In genomic region chr10:61439058-61439607, GRCh38 we compare ENCODE assay signal across 18 cellular contexts. TPM values are rescaled to one million over a fixed set of nuclear protein-coding genes. Genes with fewer than 3 reads are reported as not detected.
DNase-seq lines count a peak whose midpoint lies in the region; ATAC-seq and TF ChIP-seq lines count a peak whose summit lies in the region.
"Had no signal": no experiment of that assay in that cellular context is flagged by ENCODE, and none has a peak within 500 bp of the region (broad histone marks: within the 10 kb centered on the region; RNA-seq: fewer than 3 reads in every experiment).

No MANE protein-coding gene starts in this region.

- no peaks in the 10 kb centered on the region for H3K27me3 ChIP-seq in ACC112 (ENCODE audit: insufficient read depth, low read length)
- H3K27me3 ChIP-seq: SJSA1 had no signal

- H3K27ac ChIP-seq in ACC112 (ENCODE audit: low read depth, low read length), result peak overlapping the region; percentile 5; the same call in 1 of the 2 replicates
- peak overlapping the region; percentile 37 for H3K27ac ChIP-seq in VCaP
- H3K27ac ChIP-seq: SJSA1 had no signal

- H3K4me1 ChIP-seq in ACC112 (ENCODE audit: control insufficient read depth, insufficient read depth, low read length, unreplicated experiment), result peaks cover 12% of the 10 kb centered on the region

- CTCF ChIA-PET in activated CD4-positive, alpha-beta memory T cell treated with anti-CD3 and anti-CD28 coated beads, Interleukin-2, amount 10 ng/mL, durations not matched to agents 7 days and 5 days (lab: Charles Lee), result no interaction called here

- H3K9me3 Mint-ChIP-seq in nephron, result no peaks in the 10 kb centered on the region
- no peaks in the 10 kb centered on the region for H3K9me3 Mint-ChIP-seq in activated CD4-positive, alpha-beta memory T cell treated with anti-CD3 and anti-CD28 coated beads, Interleukin-2, amount 10 ng/mL, durations not matched to agents 7 days and 5 days
- H3K9me3 Mint-ChIP-seq: CD4-positive, CD25-positive, alpha-beta regulatory T cell had no signal

- no peaks in the 10 kb centered on the region for H3K36me3 ChIP-seq in ACC112 (ENCODE audit: insufficient read depth, low read length)
- H3K36me3 ChIP-seq: SJSA1 had no signal

- no peak overlapping the region for H3K4me3 ChIP-seq in ACC112 (ENCODE audit: low read depth, low read length)
- H3K4me3 ChIP-seq: SJSA1 had no signal

- H3K36me3 Mint-ChIP-seq in nephron (ENCODE audit: low read depth), result no peaks in the 10 kb centered on the region
- H3K36me3 Mint-ChIP-seq in activated CD4-positive, alpha-beta memory T cell treated with anti-CD3 and anti-CD28 coated beads, Interleukin-2, amount 10 ng/mL, durations not matched to agents 7 days and 5 days (ENCODE audit: low read depth), result no peaks in the 10 kb centered on the region
- H3K36me3 Mint-ChIP-seq: CD4-positive, CD25-positive, alpha-beta regulatory T cell had no signal

- no peak for TF ChIP-seq CTCF in VCaP (conservative IDR thresholded peaks at IDR 0.05)
- TF ChIP-seq CTCF in nephron (IDR thresholded peaks at IDR 0.05; ENCODE audit: unreplicated experiment in 3 of 3), result no peak

- H3K4me3 Mint-ChIP-seq in nephron, result no peak overlapping the region
- no peak overlapping the region for H3K4me3 Mint-ChIP-seq in activated CD4-positive, alpha-beta memory T cell treated with anti-CD3 and anti-CD28 coated beads, Interleukin-2, amount 10 ng/mL, durations not matched to agents 7 days and 5 days
- H3K4me3 Mint-ChIP-seq: CD4-positive, CD25-positive, alpha-beta regulatory T cell had no signal

- no peaks in the 10 kb centered on the region for H3K79me2 ChIP-seq in ACC112 (ENCODE audit: control insufficient read depth, insufficient read depth, low read length, unreplicated experiment)

- H3K27me3 Mint-ChIP-seq in nephron (ENCODE audit: low read depth), result no peaks in the 10 kb centered on the region
- H3K27me3 Mint-ChIP-seq in activated CD4-positive, alpha-beta memory T cell treated with anti-CD3 and anti-CD28 coated beads, Interleukin-2, amount 10 ng/mL, durations not matched to agents 7 days and 5 days, result no peaks in the 10 kb centered on the region

- POLR2A ChIA-PET in activated CD4-positive, alpha-beta memory T cell treated with anti-CD3 and anti-CD28 coated beads, Interleukin-2, amount 10 ng/mL, durations not matched to agents 7 days and 5 days (lab: Charles Lee), result no interaction called here

- ATAC-seq in GM18909 (IDR thresholded peaks at IDR 0.05; ENCODE audit: poor library complexity, unreplicated experiment), result no peak
- ATAC-seq: HCT116 had no signal

- H3K4me1 Mint-ChIP-seq in nephron, result no peaks in the 10 kb centered on the region
- peaks cover 10% of the 10 kb centered on the region for H3K4me1 Mint-ChIP-seq in activated CD4-positive, alpha-beta memory T cell treated with anti-CD3 and anti-CD28 coated beads, Interleukin-2, amount 10 ng/mL, durations not matched to agents 7 days and 5 days

- peak; percentile 4 for DNase-seq in KBM-7
- no peak for DNase-seq in activated CD4-positive, alpha-beta memory T cell treated with anti-CD3 and anti-CD28 coated beads, Interleukin-2, amount 10 ng/mL, durations not matched to agents 7 days and 5 days
- no peak for DNase-seq in SHP77 (lab: John Stamatoyannopoulos, UW)
- DNase-seq: NCI-H1105, NCI-H146, NCI-H2029, NCI-H345, NCI-H524, NCI-H774 had no signal

- in situ Hi-C loops in KBM-7 (cut with MboI; ENCODE audit: low pct_unique_long_range_greater_than_20kb, low sequenced_read_pairs), result no loop called here

- H3K27ac Mint-ChIP-seq in nephron, result peak overlapping the region; percentile 3 to 42 (median 24)
- H3K27ac Mint-ChIP-seq in activated CD4-positive, alpha-beta memory T cell treated with anti-CD3 and anti-CD28 coated beads, Interleukin-2, amount 10 ng/mL, durations not matched to agents 7 days and 5 days, result no peak overlapping the region
- H3K27ac Mint-ChIP-seq: CD4-positive, CD25-positive, alpha-beta regulatory T cell had no signal

- H2AFZ ChIP-seq in ACC112 (ENCODE audit: low read length, unreplicated experiment), result no peak overlapping the region

RNA-seq across cellular contexts. Expression of gene TMEM26, which starts 14.0 kb away (rescaled TPM):
- total RNA-seq in activated CD4-positive, alpha-beta memory T cell treated with anti-CD3 and anti-CD28 coated beads, Interleukin-2, amount 10 ng/mL, durations not matched to agents 7 days and 5 days, result not detected
- total RNA-seq: A673; CD4-positive, CD25-positive, alpha-beta regulatory T cell; SJSA1; T-helper 1 cell treated with Interleukin-12 subunit alpha and Interleukin-12 subunit beta and Interleukin-4 antibody, amounts not matched to agents 30 ng/mL and 1 ng/mL, for 36 hours had no signal
